Comparison of ENCODE assay signal across 8 cellular contexts in genomic region chr11:86978756-86979608, GRCh38. TPM values are rescaled to one million over a fixed set of nuclear protein-coding genes. Genes with fewer than 3 reads are reported as not detected.
DNase-seq lines count a peak whose midpoint lies in the region; ATAC-seq and TF ChIP-seq lines count a peak whose summit lies in the region.

No MANE protein-coding gene starts in this region.

- H3K27me3 ChIP-seq in SJCRH30 = no peaks in the 10 kb centered on the region

- H3K27ac ChIP-seq in SJCRH30 = no peak overlapping the region

- H3K36me3 ChIP-seq in SJCRH30 = no peaks in the 10 kb centered on the region

- H3K4me3 Mint-ChIP-seq in activated naive CD8-positive, alpha-beta T cell treated with anti-CD3 and anti-CD28 coated beads, Interleukin-2, amount 10 ng/mL, durations not matched to agents 7 days and 5 days = no peak overlapping the region
- H3K4me3 Mint-ChIP-seq in activated naive CD8-positive, alpha-beta T cell treated with anti-CD3 and anti-CD28 coated beads for 36 hours = no peak overlapping the region
- no peak overlapping the region for H3K4me3 Mint-ChIP-seq in stimulated activated effector memory CD8-positive, alpha-beta T cell treated with anti-CD3 and anti-CD28 coated beads, Interleukin-12 subunit alpha, Interleukin-12 subunit beta, amount 100 ng/mL, for 72 hours

- H3K9me3 ChIP-seq in SJCRH30 (replicated peaks) = no peaks in the 10 kb centered on the region

- POLR2A ChIA-PET in activated naive CD8-positive, alpha-beta T cell treated with anti-CD3 and anti-CD28 coated beads, Interleukin-2, amount 10 ng/mL, durations not matched to agents 7 days and 5 days (lab: Charles Lee) = no interaction called here

- H3K9me3 Mint-ChIP-seq in activated naive CD8-positive, alpha-beta T cell treated with anti-CD3 and anti-CD28 coated beads, Interleukin-2, amount 10 ng/mL, durations not matched to agents 7 days and 5 days = no peaks in the 10 kb centered on the region
- no peaks in the 10 kb centered on the region for H3K9me3 Mint-ChIP-seq in activated naive CD8-positive, alpha-beta T cell treated with anti-CD3 and anti-CD28 coated beads for 36 hours
- no peaks in the 10 kb centered on the region for H3K9me3 Mint-ChIP-seq in stimulated activated effector memory CD8-positive, alpha-beta T cell treated with anti-CD3 and anti-CD28 coated beads, Interleukin-12 subunit alpha, Interleukin-12 subunit beta, amount 100 ng/mL, for 72 hours

- no peak overlapping the region for H3K27ac Mint-ChIP-seq in activated naive CD8-positive, alpha-beta T cell treated with anti-CD3 and anti-CD28 coated beads, Interleukin-2, amount 10 ng/mL, durations not matched to agents 7 days and 5 days
- no peak overlapping the region for H3K27ac Mint-ChIP-seq in activated naive CD8-positive, alpha-beta T cell treated with anti-CD3 and anti-CD28 coated beads for 36 hours
- H3K27ac Mint-ChIP-seq in stimulated activated effector memory CD8-positive, alpha-beta T cell treated with anti-CD3 and anti-CD28 coated beads, Interleukin-12 subunit alpha, Interleukin-12 subunit beta, amount 100 ng/mL, for 72 hours = no peak overlapping the region

- DNase-seq in activated naive CD8-positive, alpha-beta T cell treated with anti-CD3 and anti-CD28 coated beads, Interleukin-2, amount 10 ng/mL, durations not matched to agents 7 days and 5 days = no peak
- DNase-seq in activated naive CD8-positive, alpha-beta T cell treated with anti-CD3 and anti-CD28 coated beads for 36 hours = no peak
- peak; percentile 42 to 71 for DNase-seq in SJCRH30
- DNase-seq in fibroblast of pulmonary artery (ENCODE audit: low read depth) = peak; percentile 73
- no peak for DNase-seq in stimulated activated effector memory CD8-positive, alpha-beta T cell treated with anti-CD3 and anti-CD28 coated beads, Interleukin-12 subunit alpha, Interleukin-12 subunit beta, amount 100 ng/mL, for 72 hours (ENCODE audit: low spot score in 2 of 2)
- DNase-seq in medulla oblongata (ENCODE audit: extremely low spot score) = no peak

- H3K4me1 ChIP-seq in SJCRH30 = peaks cover 8% of the 10 kb centered on the region; the same call in 1 of the 2 replicates

- ATAC-seq in activated naive CD8-positive, alpha-beta T cell treated with anti-CD3 and anti-CD28 coated beads, Interleukin-2, amount 10 ng/mL, durations not matched to agents 7 days and 5 days (ENCODE audit: low read depth) = peak; percentile 78
- peak; percentile 75 for ATAC-seq in HG03139 (IDR thresholded peaks at IDR 0.05; ENCODE audit: unreplicated experiment)
- ATAC-seq in stimulated activated effector memory CD8-positive, alpha-beta T cell treated with anti-CD3 and anti-CD28 coated beads, Interleukin-12 subunit alpha, Interleukin-12 subunit beta, amount 100 ng/mL, for 72 hours = peak; percentile 79
- no peak for ATAC-seq in HG02571 (IDR thresholded peaks at IDR 0.05; ENCODE audit: unreplicated experiment)

- H3K4me3 ChIP-seq in SJCRH30 (no peak overlapping the region), fibroblast of pulmonary artery (replicated peaks; ENCODE audit: low read depth, low read length) (no peak overlapping the region)

- H3K4me1 Mint-ChIP-seq in activated naive CD8-positive, alpha-beta T cell treated with anti-CD3 and anti-CD28 coated beads, Interleukin-2, amount 10 ng/mL, durations not matched to agents 7 days and 5 days = no peaks in the 10 kb centered on the region
- no peaks in the 10 kb centered on the region for H3K4me1 Mint-ChIP-seq in activated naive CD8-positive, alpha-beta T cell treated with anti-CD3 and anti-CD28 coated beads for 36 hours
- H3K4me1 Mint-ChIP-seq in stimulated activated effector memory CD8-positive, alpha-beta T cell treated with anti-CD3 and anti-CD28 coated beads, Interleukin-12 subunit alpha, Interleukin-12 subunit beta, amount 100 ng/mL, for 72 hours = no peaks in the 10 kb centered on the region

- TF ChIP-seq CTCF in fibroblast of pulmonary artery (IDR thresholded peaks at IDR 0.05; ENCODE audit: low read length, missing control alignments) = peak; percentile 78

- no peaks in the 10 kb centered on the region for H3K36me3 Mint-ChIP-seq in activated naive CD8-positive, alpha-beta T cell treated with anti-CD3 and anti-CD28 coated beads, Interleukin-2, amount 10 ng/mL, durations not matched to agents 7 days and 5 days
- no peaks in the 10 kb centered on the region for H3K36me3 Mint-ChIP-seq in activated naive CD8-positive, alpha-beta T cell treated with anti-CD3 and anti-CD28 coated beads for 36 hours
- no peaks in the 10 kb centered on the region for H3K36me3 Mint-ChIP-seq in stimulated activated effector memory CD8-positive, alpha-beta T cell treated with anti-CD3 and anti-CD28 coated beads, Interleukin-12 subunit alpha, Interleukin-12 subunit beta, amount 100 ng/mL, for 72 hours

- peaks cover 2% of the 10 kb centered on the region for H3K27me3 Mint-ChIP-seq in activated naive CD8-positive, alpha-beta T cell treated with anti-CD3 and anti-CD28 coated beads, Interleukin-2, amount 10 ng/mL, durations not matched to agents 7 days and 5 days
- H3K27me3 Mint-ChIP-seq in activated naive CD8-positive, alpha-beta T cell treated with anti-CD3 and anti-CD28 coated beads for 36 hours = peaks cover 3% of the 10 kb centered on the region

RNA-seq across cellular contexts. Expression of gene FZD4, which starts 23.8 kb away (rescaled TPM):
- under 1 TPM; 0.11 TPM for total RNA-seq in activated naive CD8-positive, alpha-beta T cell treated with anti-CD3 and anti-CD28 coated beads, Interleukin-2, amount 10 ng/mL, durations not matched to agents 7 days and 5 days
- under 1 TPM; 0.04 to 0.06 TPM for total RNA-seq in activated naive CD8-positive, alpha-beta T cell treated with anti-CD3 and anti-CD28 coated beads for 36 hours
- 5.8 and 6.1 TPM in 2 replicates for total RNA-seq in SJCRH30 (2014; rRNA removed; shearing (Covaris generic))

RNA-seq across cellular contexts. Expression of gene TMEM135, which starts 58.8 kb away (rescaled TPM):
- total RNA-seq in activated naive CD8-positive, alpha-beta T cell treated with anti-CD3 and anti-CD28 coated beads, Interleukin-2, amount 10 ng/mL, durations not matched to agents 7 days and 5 days = 10 to 100 TPM; 29.2 to 34.5 TPM
- 10 to 100 TPM; 22.8 to 29.0 TPM for total RNA-seq in activated naive CD8-positive, alpha-beta T cell treated with anti-CD3 and anti-CD28 coated beads for 36 hours
- total RNA-seq in SJCRH30 (2014; rRNA removed; shearing (Covaris generic)) = 33.9 and 35.3 TPM in 2 replicates

Comparison
In these comparisons a context has a peak if more than half of its experiments do, and no peak if none do; other contexts are left out.
1. DNase-seq: peak in SJCRH30 (2 of 2) and fibroblast of pulmonary artery (single experiment); none in activated naive CD8-positive, alpha-beta T cell treated with anti-CD3 and anti-CD28 coated beads, Interleukin-2, amount 10 ng/mL, durations not matched to agents 7 days and 5 days (single experiment), activated naive CD8-positive, alpha-beta T cell treated with anti-CD3 and anti-CD28 coated beads for 36 hours (single experiment), stimulated activated effector memory CD8-positive, alpha-beta T cell treated with anti-CD3 and anti-CD28 coated beads, Interleukin-12 subunit alpha, Interleukin-12 subunit beta, amount 100 ng/mL, for 72 hours (0 of 2) and medulla oblongata (single experiment).